Comparison of ENCODE assay signal across 8 cellular contexts in genomic region chr6:17986656-17987575, GRCh38. TPM values are rescaled to one million over a fixed set of nuclear protein-coding genes. Genes with fewer than 3 reads are reported as not detected.
DNase-seq lines count a peak whose midpoint lies in the region; ATAC-seq, FAIRE-seq and TF ChIP-seq lines count a peak whose summit lies in the region.

No MANE protein-coding gene starts in this region.

- CTCF ChIA-PET in CD8-positive, alpha-beta memory T cell (lab: Charles Lee): no interaction called here

- no peaks in the 10 kb centered on the region for H3K36me3 ChIP-seq in CD8-positive, alpha-beta memory T cell (ENCODE audit: insufficient read depth, low read length)
- peaks cover 6% of the 10 kb centered on the region; the same call in 1 of the 2 replicates for H3K36me3 ChIP-seq in RWPE2 (ENCODE audit: low read depth)
- H3K36me3 ChIP-seq in left lung: no peaks in the 10 kb centered on the region

- TF ChIP-seq CTCF in RWPE2 (IDR thresholded peaks at IDR 0.05; ENCODE audit: poor library complexity, severe bottlenecking) (no peak), left lung (IDR thresholded peaks at IDR 0.05) (no peak)

- peak overlapping the region; percentile 58 for H3K27ac ChIP-seq in CD8-positive, alpha-beta memory T cell (ENCODE audit: low read depth, low read length)
- H3K27ac ChIP-seq in RWPE2 (ENCODE audit: poor library complexity, severe bottlenecking): peak overlapping the region; percentile 87
- peak overlapping the region; percentile 88 to 93 for H3K27ac ChIP-seq in left lung

- H3K9me3 Mint-ChIP-seq in CD8-positive, alpha-beta memory T cell: peaks cover 0 to 2% (median 0%) of the 10 kb centered on the region in 5 donors
- no peaks in the 10 kb centered on the region for H3K9me3 Mint-ChIP-seq in stimulated activated naive CD8-positive, alpha-beta T cell treated with anti-CD3 and anti-CD28 coated beads, Interleukin-15, Interleukin-2, amounts not matched to agents 100 ng/mL and 50 ng/mL, for 24 hours

- no peak overlapping the region for H3K27ac Mint-ChIP-seq in CD8-positive, alpha-beta memory T cell
- H3K27ac Mint-ChIP-seq in stimulated activated naive CD8-positive, alpha-beta T cell treated with anti-CD3 and anti-CD28 coated beads, Interleukin-15, Interleukin-2, amounts not matched to agents 100 ng/mL and 50 ng/mL, for 24 hours: no peak overlapping the region

- DNase-seq in CD8-positive, alpha-beta memory T cell: no peak
- peak; percentile 25 for DNase-seq in GM19239 (ENCODE audit: insufficient read length, low spot score)
- peak; percentile 67 for DNase-seq in RWPE2 (ENCODE audit: low spot score)
- DNase-seq in dermis blood vessel endothelial cell: peak; percentile 66
- peak; percentile 76 to 92 for DNase-seq in left lung
- no peak for DNase-seq in SHP77 (lab: John Stamatoyannopoulos, UW)

- peaks cover 25% of the 10 kb centered on the region for H3K27me3 ChIP-seq in CD8-positive, alpha-beta memory T cell (ENCODE audit: insufficient read depth, low read length, poor library complexity, severe bottlenecking)
- no peaks in the 10 kb centered on the region for H3K27me3 ChIP-seq in RWPE2 (ENCODE audit: insufficient read depth, poor library complexity, severe bottlenecking)
- no peaks in the 10 kb centered on the region for H3K27me3 ChIP-seq in left lung

- no peaks in the 10 kb centered on the region for H3K9me3 ChIP-seq in CD8-positive, alpha-beta memory T cell (ENCODE audit: low read length)
- H3K9me3 ChIP-seq in RWPE2 (ENCODE audit: severe bottlenecking): no peaks in the 10 kb centered on the region
- H3K9me3 ChIP-seq in left lung: no peaks in the 10 kb centered on the region

- intact Hi-C loops in left lung (cut with DNase I): no loop called here

- POLR2A ChIA-PET in CD8-positive, alpha-beta memory T cell (lab: Charles Lee): interaction anchor here (0.6 kb wide), 2 partner anchors 354 to 387 kb away, joined by 3 to 6 read pairs; partner anchors contain the start of gene FAM8A1

- peaks cover 38 to 56% of the 10 kb centered on the region in 2 donors for H3K27me3 Mint-ChIP-seq in CD8-positive, alpha-beta memory T cell
- peaks cover 69% of the 10 kb centered on the region for H3K27me3 Mint-ChIP-seq in stimulated activated naive CD8-positive, alpha-beta T cell treated with anti-CD3 and anti-CD28 coated beads, Interleukin-15, Interleukin-2, amounts not matched to agents 100 ng/mL and 50 ng/mL, for 24 hours

- H3K4me3 ChIP-seq in CD8-positive, alpha-beta memory T cell (ENCODE audit: low read length): no peak overlapping the region
- H3K4me3 ChIP-seq in RWPE2 (ENCODE audit: severe bottlenecking) (peak overlapping the region; percentile 100), left lung (peak overlapping the region; percentile 59 to 67)

- FAIRE-seq in GM19239 (lab: Jason Lieb, UNC): no peak

- H3K4me1 ChIP-seq in CD8-positive, alpha-beta memory T cell (ENCODE audit: insufficient read depth, low read length): peaks cover 9% of the 10 kb centered on the region
- H3K4me1 ChIP-seq in RWPE2 (ENCODE audit: insufficient read depth, poor library complexity, severe bottlenecking): peaks cover 2% of the 10 kb centered on the region
- peaks cover 9 to 50% of the 10 kb centered on the region in 2 donors for H3K4me1 ChIP-seq in left lung

- no peaks in the 10 kb centered on the region for H3K36me3 Mint-ChIP-seq in CD8-positive, alpha-beta memory T cell
- H3K36me3 Mint-ChIP-seq in stimulated activated naive CD8-positive, alpha-beta T cell treated with anti-CD3 and anti-CD28 coated beads, Interleukin-15, Interleukin-2, amounts not matched to agents 100 ng/mL and 50 ng/mL, for 24 hours (ENCODE audit: low read depth): no peaks in the 10 kb centered on the region

- H3K4me3 Mint-ChIP-seq in CD8-positive, alpha-beta memory T cell: peak overlapping the region; percentile 71 to 82 (median 76)
- H3K4me3 Mint-ChIP-seq in stimulated activated naive CD8-positive, alpha-beta T cell treated with anti-CD3 and anti-CD28 coated beads, Interleukin-15, Interleukin-2, amounts not matched to agents 100 ng/mL and 50 ng/mL, for 24 hours: peak overlapping the region; percentile 71

- peak; percentile 11 for ATAC-seq in HG03342 (IDR thresholded peaks at IDR 0.05; ENCODE audit: unreplicated experiment)
- ATAC-seq in RWPE2 (ENCODE audit: low read depth): peak; percentile 37
- peak; percentile 55 for ATAC-seq in left lung

- H3K4me1 Mint-ChIP-seq in CD8-positive, alpha-beta memory T cell: peaks cover 7 to 31% (median 23%) of the 10 kb centered on the region in 3 donors
- H3K4me1 Mint-ChIP-seq in stimulated activated naive CD8-positive, alpha-beta T cell treated with anti-CD3 and anti-CD28 coated beads, Interleukin-15, Interleukin-2, amounts not matched to agents 100 ng/mL and 50 ng/mL, for 24 hours (ENCODE audit: low read depth): peaks cover 6% of the 10 kb centered on the region

RNA-seq across cellular contexts. Expression of gene KIF13A, which starts 0.5 kb away (rescaled TPM):
- under 1 TPM; 0.18 to 0.60 TPM for total RNA-seq in CD8-positive, alpha-beta memory T cell
- 0.12 TPM for polyA plus RNA-seq in CD8-positive, alpha-beta memory T cell
- total RNA-seq in dermis blood vessel endothelial cell: 48.2 and 52.4 TPM in 2 replicates
- total RNA-seq in left lung: 10 to 100 TPM; 42.7 to 49.3 TPM

Comparison
In these comparisons a context has a peak if more than half of its experiments do, and no peak if none do; other contexts are left out.
1. DNase-seq: peak in GM19239 (single experiment), RWPE2 (single experiment), dermis blood vessel endothelial cell (single experiment) and left lung (2 of 2); none in CD8-positive, alpha-beta memory T cell (0 of 5) and SHP77 (0 of 2).
2. RNA of gene KIF13A, which starts 0.5 kb away (total RNA-seq): 48.2 to 52.4 TPM in dermis blood vessel endothelial cell and 42.7 to 49.3 TPM in left lung; 0.18 to 0.60 TPM in CD8-positive, alpha-beta memory T cell; every median in the first group is over 10 times any median in the second.
3. Peak in every context shown above with its lines, with median percentiles within 50 percentile points of each other: H3K27ac ChIP-seq and ATAC-seq.